1 cellular context compared by ENCODE assay signal in the genomic region with DNA sequence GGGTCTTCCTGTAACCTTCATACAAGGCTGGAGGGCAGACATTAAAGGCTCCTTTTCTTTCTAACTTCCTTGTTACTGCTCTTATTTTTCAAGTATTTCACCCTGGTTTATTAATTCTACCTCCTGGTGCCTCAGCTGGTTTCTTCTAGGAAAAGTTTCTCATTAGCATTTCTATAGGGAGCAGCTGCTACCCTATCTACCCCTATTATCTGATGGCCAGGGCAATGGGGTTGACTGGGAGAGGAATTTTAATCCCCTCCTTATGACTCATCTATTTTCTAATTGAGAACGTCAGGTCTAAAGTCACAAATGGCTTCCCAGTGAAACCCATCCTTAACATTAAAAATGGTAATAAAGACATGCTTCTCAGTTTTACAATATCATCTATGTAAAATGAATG.
TF ChIP-seq lines count a peak whose summit lies in the region.

No MANE protein-coding gene starts in this region.

TF ChIP-seq in K562, 482 proteins besides CTCF, POLR2A, EP300 and RAD21:
- TF ChIP-seq JUND (IDR thresholded peaks at IDR 0.05; ENCODE audit: borderline replicate concordance, low read depth, low read length): 0 out of 2 replicates have a peak, but pooled peaks have one; percentile 14
- no peak; the same call in 2 of the 3 replicates for TF ChIP-seq JUND (tag; IDR thresholded peaks at IDR 0.05; ENCODE audit: borderline replicate concordance, low read depth, low read length)
- TF ChIP-seq, protein P1, sequence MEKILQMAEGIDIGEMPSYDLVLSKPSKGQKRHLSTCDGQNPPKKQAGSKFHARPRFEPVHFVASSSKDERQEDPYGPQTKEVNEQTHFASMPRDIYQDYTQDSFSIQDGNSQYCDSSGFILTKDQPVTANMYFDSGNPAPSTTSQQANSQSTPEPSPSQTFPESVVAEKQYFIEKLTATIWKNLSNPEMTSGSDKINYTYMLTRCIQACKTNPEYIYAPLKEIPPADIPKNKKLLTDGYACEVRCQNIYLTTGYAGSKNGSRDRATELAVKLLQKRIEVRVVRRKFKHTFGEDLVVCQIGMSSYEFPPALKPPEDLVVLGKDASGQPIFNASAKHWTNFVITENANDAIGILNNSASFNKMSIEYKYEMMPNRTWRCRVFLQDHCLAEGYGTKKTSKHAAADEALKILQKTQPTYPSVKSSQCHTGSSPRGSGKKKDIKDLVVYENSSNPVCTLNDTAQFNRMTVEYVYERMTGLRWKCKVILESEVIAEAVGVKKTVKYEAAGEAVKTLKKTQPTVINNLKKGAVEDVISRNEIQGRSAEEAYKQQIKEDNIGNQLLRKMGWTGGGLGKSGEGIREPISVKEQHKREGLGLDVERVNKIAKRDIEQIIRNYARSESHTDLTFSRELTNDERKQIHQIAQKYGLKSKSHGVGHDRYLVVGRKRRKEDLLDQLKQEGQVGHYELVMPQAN (IDR thresholded peaks at IDR 0.05; ENCODE audit: borderline replicate concordance): no peak
- no peak for TF ChIP-seq EGR1 (conservative IDR thresholded peaks at IDR 0.05)
- 0 out of 2 replicates have a peak, but pooled peaks have one; percentile 19 for TF ChIP-seq MAFG (tag; conservative IDR thresholded peaks at IDR 0.05)
- TF ChIP-seq E2F3 (CRISPR knock-in tag; IDR thresholded peaks at IDR 0.05): no peak
